9 cellular contexts compared by ENCODE assay signal in the genomic region with DNA sequence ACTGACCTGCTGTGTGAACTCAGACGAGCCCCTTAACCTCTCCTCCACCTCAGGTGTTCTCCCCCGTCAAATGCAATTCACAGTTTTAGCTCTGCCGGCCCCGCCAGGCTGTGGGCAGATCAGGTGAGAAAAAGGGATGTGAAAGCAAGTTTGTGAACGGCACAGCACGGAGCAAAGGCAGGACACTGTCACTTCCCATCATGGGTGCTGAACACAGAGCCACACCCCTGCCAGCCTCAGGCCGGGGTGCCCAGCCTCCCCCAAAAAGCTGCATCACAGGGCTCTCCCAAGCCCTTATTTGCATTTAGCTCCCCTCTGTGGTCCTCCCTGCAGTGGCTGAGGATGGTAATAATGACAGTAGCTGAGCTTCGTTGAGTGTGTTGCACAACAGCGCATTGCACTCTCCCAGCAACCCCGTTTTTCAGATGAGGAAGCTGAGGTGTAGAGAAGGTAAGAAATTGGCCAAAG.
DNase-seq lines count a peak whose midpoint lies in the region; ATAC-seq and TF ChIP-seq lines count a peak whose summit lies in the region.
"Had no signal": no experiment of that assay in that cellular context is flagged by ENCODE, and none has a peak within 500 bp of the region (broad histone marks: within the 10 kb centered on the region; RNA-seq: fewer than 3 reads in every experiment).

No MANE protein-coding gene starts in this region.

- no peaks in the 10 kb centered on the region for H3K9me3 ChIP-seq in osteoblast (ENCODE audit: low read depth, low read length)

- no peaks in the 10 kb centered on the region for H3K36me3 ChIP-seq in osteoblast (ENCODE audit: insufficient read depth, low read length)

- no peak overlapping the region for H3K4me2 ChIP-seq in osteoblast (ENCODE audit: insufficient read depth, low read length)

- ATAC-seq in GM21515 (IDR thresholded peaks at IDR 0.05; ENCODE audit: unreplicated experiment) (peak; percentile 74), HG03575 (IDR thresholded peaks at IDR 0.05; ENCODE audit: extremely low read depth, insufficient number of reproducible peaks, low FRiP score, unreplicated experiment) (peak; percentile 38), left ventricle myocardium superior (no peak)

- H2AFZ ChIP-seq in osteoblast (ENCODE audit: low read length) = no peak overlapping the region

- H3K4me1 ChIP-seq in osteoblast (ENCODE audit: insufficient read depth, low read length) = peaks cover 5% of the 10 kb centered on the region

- TF ChIP-seq CTCF in GM13977 (IDR thresholded peaks at IDR 0.05; ENCODE audit: extremely low read depth, insufficient read depth, missing control alignments) (no peak), osteoblast (IDR thresholded peaks at IDR 0.05; ENCODE audit: extremely low read depth, low read depth, low read length) (no peak)

- intact Hi-C loops in left ventricle myocardium superior (cut with micrococcal nuclease) = no loop called here

- H3K27ac ChIP-seq in osteoblast (ENCODE audit: low read depth, low read length) = no peak overlapping the region
- H3K27ac ChIP-seq: epithelial cell of prostate had no signal

- no peaks in the 10 kb centered on the region for H3K79me2 ChIP-seq in osteoblast (ENCODE audit: insufficient read depth, low read length)

- H3K4me3 ChIP-seq in osteoblast (ENCODE audit: insufficient read depth, low read length) = no peak overlapping the region

- DNase-seq in GM13977 (ENCODE audit: low spot score) (peak; percentile 78), left ventricle myocardium superior (peak; percentile 36), NCI-H524 treated with DMSO at 0.1 percent for 48 hours (lab: John Stamatoyannopoulos, UW) (no peak), NCI-H510A (lab: John Stamatoyannopoulos, UW) (no peak), OCI-M1 (lab: John Stamatoyannopoulos, UW) (no peak), osteoblast (ENCODE audit: insufficient read length, low spot score, missing footprints) (no peak)

- peaks cover 3% of the 10 kb centered on the region for H4K20me1 ChIP-seq in osteoblast (ENCODE audit: insufficient read depth, low read length)

- in situ Hi-C loops in GM13977 (cut with MboI; ENCODE audit: low pct_unique_long_range_greater_than_20kb, low sequenced_read_pairs, unreplicated experiment) = no loop called here

- peaks cover 32% of the 10 kb centered on the region for H3K27me3 ChIP-seq in osteoblast (ENCODE audit: insufficient read depth, low read length)

Comparison
In these comparisons a context has a peak if more than half of its experiments do, and no peak if none do; other contexts are left out.
1. DNase-seq: peak in GM13977 (single experiment) and left ventricle myocardium superior (single experiment); none in NCI-H524 treated with DMSO at 0.1 percent for 48 hours (single experiment), NCI-H510A (single experiment), OCI-M1 (single experiment) and osteoblast (single experiment).